ENCODE assay signal across 1 cellular context in the genomic region with DNA sequence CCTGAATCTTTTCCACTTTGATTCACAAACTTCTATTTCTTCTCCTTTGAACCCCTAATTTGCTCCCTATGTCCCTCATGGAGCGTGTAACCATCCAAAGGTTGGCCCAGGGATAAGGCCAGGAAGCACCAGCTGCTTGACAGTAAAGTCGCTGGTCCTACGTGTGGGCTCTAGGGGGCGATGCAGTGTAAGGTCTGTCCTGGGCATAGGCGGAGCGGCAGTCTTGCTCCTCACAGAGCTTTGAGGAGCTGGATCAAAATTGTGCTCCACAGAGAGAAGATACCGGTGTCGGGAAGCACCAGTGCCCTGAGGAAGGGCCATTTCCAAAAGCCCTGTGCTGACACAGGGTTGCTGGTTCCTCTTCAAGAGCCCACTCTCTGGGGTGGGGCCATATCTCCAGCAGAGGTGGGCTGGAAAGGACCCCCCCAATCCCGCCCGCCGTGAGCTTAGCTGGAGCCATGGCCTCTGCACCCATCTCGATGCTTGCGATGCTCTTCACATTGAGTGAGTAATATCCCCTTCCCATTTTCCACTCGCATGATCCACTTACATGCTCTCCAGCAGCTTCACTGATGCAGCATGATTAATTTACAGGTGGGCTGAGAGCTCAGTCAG.
TF ChIP-seq lines count a peak whose summit lies in the region.

No MANE protein-coding gene starts in this region.

TF ChIP-seq in HCT116, 20 proteins besides CTCF, POLR2A, EP300 and RAD21 (continued from another document):
- TF ChIP-seq YY1 (IDR thresholded peaks at IDR 0.05; ENCODE audit: extremely low read depth, insufficient replicate concordance, low read depth, low read length): no peak
- TF ChIP-seq SIN3A (IDR thresholded peaks at IDR 0.05; ENCODE audit: low read depth): no peak
- TF ChIP-seq, protein P1, sequence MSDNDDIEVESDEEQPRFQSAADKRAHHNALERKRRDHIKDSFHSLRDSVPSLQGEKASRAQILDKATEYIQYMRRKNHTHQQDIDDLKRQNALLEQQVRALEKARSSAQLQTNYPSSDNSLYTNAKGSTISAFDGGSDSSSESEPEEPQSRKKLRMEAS (IDR thresholded peaks at IDR 0.05): no peak
- TF ChIP-seq, protein P2, sequence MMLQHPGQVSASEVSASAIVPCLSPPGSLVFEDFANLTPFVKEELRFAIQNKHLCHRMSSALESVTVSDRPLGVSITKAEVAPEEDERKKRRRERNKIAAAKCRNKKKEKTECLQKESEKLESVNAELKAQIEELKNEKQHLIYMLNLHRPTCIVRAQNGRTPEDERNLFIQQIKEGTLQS (IDR thresholded peaks at IDR 0.05): no peak
- no peak for TF ChIP-seq EGR1 (IDR thresholded peaks at IDR 0.05; ENCODE audit: low read depth)
- no peak for TF ChIP-seq ZFX (IDR thresholded peaks at IDR 0.05)
- no peak for TF ChIP-seq ZNF274 (IDR thresholded peaks at IDR 0.05; ENCODE audit: low read depth, low read length)
- no peak for TF ChIP-seq EZH2 (IDR thresholded peaks at IDR 0.05)
- TF ChIP-seq FOSL1 (IDR thresholded peaks at IDR 0.05; ENCODE audit: low read depth): no peak
- no peak for TF ChIP-seq ELF1 (IDR thresholded peaks at IDR 0.05; ENCODE audit: borderline replicate concordance, low read depth)
- TF ChIP-seq, protein P3, sequence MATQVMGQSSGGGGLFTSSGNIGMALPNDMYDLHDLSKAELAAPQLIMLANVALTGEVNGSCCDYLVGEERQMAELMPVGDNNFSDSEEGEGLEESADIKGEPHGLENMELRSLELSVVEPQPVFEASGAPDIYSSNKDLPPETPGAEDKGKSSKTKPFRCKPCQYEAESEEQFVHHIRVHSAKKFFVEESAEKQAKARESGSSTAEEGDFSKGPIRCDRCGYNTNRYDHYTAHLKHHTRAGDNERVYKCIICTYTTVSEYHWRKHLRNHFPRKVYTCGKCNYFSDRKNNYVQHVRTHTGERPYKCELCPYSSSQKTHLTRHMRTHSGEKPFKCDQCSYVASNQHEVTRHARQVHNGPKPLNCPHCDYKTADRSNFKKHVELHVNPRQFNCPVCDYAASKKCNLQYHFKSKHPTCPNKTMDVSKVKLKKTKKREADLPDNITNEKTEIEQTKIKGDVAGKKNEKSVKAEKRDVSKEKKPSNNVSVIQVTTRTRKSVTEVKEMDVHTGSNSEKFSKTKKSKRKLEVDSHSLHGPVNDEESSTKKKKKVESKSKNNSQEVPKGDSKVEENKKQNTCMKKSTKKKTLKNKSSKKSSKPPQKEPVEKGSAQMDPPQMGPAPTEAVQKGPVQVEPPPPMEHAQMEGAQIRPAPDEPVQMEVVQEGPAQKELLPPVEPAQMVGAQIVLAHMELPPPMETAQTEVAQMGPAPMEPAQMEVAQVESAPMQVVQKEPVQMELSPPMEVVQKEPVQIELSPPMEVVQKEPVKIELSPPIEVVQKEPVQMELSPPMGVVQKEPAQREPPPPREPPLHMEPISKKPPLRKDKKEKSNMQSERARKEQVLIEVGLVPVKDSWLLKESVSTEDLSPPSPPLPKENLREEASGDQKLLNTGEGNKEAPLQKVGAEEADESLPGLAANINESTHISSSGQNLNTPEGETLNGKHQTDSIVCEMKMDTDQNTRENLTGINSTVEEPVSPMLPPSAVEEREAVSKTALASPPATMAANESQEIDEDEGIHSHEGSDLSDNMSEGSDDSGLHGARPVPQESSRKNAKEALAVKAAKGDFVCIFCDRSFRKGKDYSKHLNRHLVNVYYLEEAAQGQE (IDR thresholded peaks at IDR 0.05; ENCODE audit: low read depth): no peak
- TF ChIP-seq SRF (IDR thresholded peaks at IDR 0.05; ENCODE audit: low read depth): no peak
- no peak for TF ChIP-seq EZH2phosphoT487 (IDR thresholded peaks at IDR 0.05; ENCODE audit: borderline replicate concordance)
- no peak for TF ChIP-seq POLR2AphosphoS5 (IDR thresholded peaks at IDR 0.05; ENCODE audit: low read depth, low read length)
- no peak for TF ChIP-seq CEBPB (IDR thresholded peaks at IDR 0.05; ENCODE audit: low read depth)
